In genomic region chr21:46459024-46459355, GRCh38 we compare ENCODE assay signal across 8 cellular contexts. TPM values are rescaled to one million over a fixed set of nuclear protein-coding genes. Genes with fewer than 3 reads are reported as not detected.
DNase-seq lines count a peak whose midpoint lies in the region; ATAC-seq and TF ChIP-seq lines count a peak whose summit lies in the region.

No MANE protein-coding gene starts in this region.

- no peak for ATAC-seq in psoas muscle
- no peak for ATAC-seq in HG02938 (IDR thresholded peaks at IDR 0.05; ENCODE audit: unreplicated experiment)
- ATAC-seq in HG02759 (IDR thresholded peaks at IDR 0.05; ENCODE audit: unreplicated experiment) = no peak
- ATAC-seq in GM21447 (IDR thresholded peaks at IDR 0.05; ENCODE audit: unreplicated experiment) = no peak

- H3K9ac ChIP-seq in fibroblast of lung (ENCODE audit: insufficient read depth, low read length) = peak overlapping the region; percentile 82

- intact Hi-C loops in psoas muscle (cut with DNase I) = no loop called here

- TF ChIP-seq CTCF in fibroblast of lung (conservative IDR thresholded peaks at IDR 0.05 in 1 of 2, IDR thresholded peaks at IDR 0.05 in 1 of 2; ENCODE audit: low read depth in 1 of 2, low read length in 2 of 2) = no peak
- no peak for TF ChIP-seq CTCF in psoas muscle (IDR thresholded peaks at IDR 0.05)

- no peak for DNase-seq in SJCRH30
- no peak for DNase-seq in fibroblast of lung (ENCODE audit: low read depth in 2 of 2)
- no peak for DNase-seq in psoas muscle
- no peak for DNase-seq in NCI-H69 (lab: John Stamatoyannopoulos, UW)

- H3K4me2 ChIP-seq in fibroblast of lung (ENCODE audit: extremely low read depth, insufficient read depth, low read length) = no peak overlapping the region

- H3K9me3 ChIP-seq in SJCRH30 (replicated peaks) (no peaks in the 10 kb centered on the region), fibroblast of lung (ENCODE audit: control insufficient read depth, insufficient read depth, low read depth, low read length) (no peaks in the 10 kb centered on the region), psoas muscle (no peaks in the 10 kb centered on the region)

- H3K79me2 ChIP-seq in fibroblast of lung (ENCODE audit: control insufficient read depth, insufficient read depth, low read length) = peaks cover 37% of the 10 kb centered on the region

- H3K36me3 ChIP-seq in SJCRH30 (peaks cover 13% of the 10 kb centered on the region), fibroblast of lung (ENCODE audit: control insufficient read depth, insufficient read depth, low read length) (no peaks in the 10 kb centered on the region), psoas muscle (ENCODE audit: insufficient read depth in 1 of 2, low read depth in 1 of 2) (peaks cover 0 to 12% of the 10 kb centered on the region in 2 donors)

- H3K4me3 ChIP-seq in GM08714 (ENCODE audit: low read length) (peak overlapping the region; percentile 72), SJCRH30 (peak overlapping the region; percentile 82), fibroblast of lung (replicated peaks in 1 of 4; ENCODE audit: control extremely low read depth in 1 of 4, insufficient read depth in 1 of 4, low read depth in 3 of 4, low read length in 4 of 4) (peak overlapping the region; percentile 42 to 81 (median 71)), psoas muscle (peak overlapping the region; percentile 92)

- H3K4me1 ChIP-seq in SJCRH30 (peaks cover 6% of the 10 kb centered on the region; the same call in 1 of the 2 replicates), fibroblast of lung (ENCODE audit: control insufficient read depth, extremely low read depth, insufficient read depth, low read length) (peaks cover 3% of the 10 kb centered on the region), psoas muscle (peaks cover 51% of the 10 kb centered on the region)

- H3K27ac ChIP-seq in SJCRH30 (peak overlapping the region; percentile 53; the same call in 1 of the 2 replicates), fibroblast of lung (ENCODE audit: insufficient read depth, low read length) (peak overlapping the region; percentile 64), psoas muscle (peak overlapping the region; percentile 85)

- WGBS in psoas muscle, 3 donors = 0 to 2% (median 1%) methylated on average over 12 to 36 of the region's 36 CpGs

- no peaks in the 10 kb centered on the region for H4K20me1 ChIP-seq in fibroblast of lung (ENCODE audit: control insufficient read depth, extremely low read depth, insufficient read depth, low read length)

- H3K27me3 ChIP-seq in SJCRH30 (no peaks in the 10 kb centered on the region), fibroblast of lung (ENCODE audit: control insufficient read depth, insufficient read depth, low read length) (no peaks in the 10 kb centered on the region), psoas muscle (ENCODE audit: insufficient read depth in 3 of 3, low read length in 2 of 3) (no peaks in the 10 kb centered on the region)

- peak overlapping the region; percentile 75 for H2AFZ ChIP-seq in fibroblast of lung (ENCODE audit: low read length)

RNA-seq across cellular contexts. Expression of gene DIP2A, which starts 0.3 kb away (rescaled TPM):
- 22.4 and 27.0 TPM in 2 replicates for total RNA-seq in SJCRH30 (2014; rRNA removed; shearing (Covaris generic))
- total RNA-seq in fibroblast of lung = 13.6 and 21.1 TPM in 2 replicates
- polyA plus RNA-seq in fibroblast of lung = 16.3 and 19.6 TPM in 2 replicates
- 10.2 and 11.8 TPM in 2 replicates for polyA plus RNA-seq in fibroblast of lung (2012)
- polyA minus RNA-seq in fibroblast of lung (ENCODE audit: low replicate concordance) = 30.7 and 37.9 TPM in 2 replicates
- 10 to 100 TPM in 3 of 4 donors, 1 to 10 TPM in 1; 8.9 to 12.2 (median 11.7) TPM for total RNA-seq in psoas muscle
- 10 to 100 TPM in 1 of 3 donors, 1 to 10 TPM in 2; 7.3 to 11.0 (median 9.2) TPM for polyA plus RNA-seq in psoas muscle
